ENCODE assay signal across 9 cellular contexts in the genomic region with DNA sequence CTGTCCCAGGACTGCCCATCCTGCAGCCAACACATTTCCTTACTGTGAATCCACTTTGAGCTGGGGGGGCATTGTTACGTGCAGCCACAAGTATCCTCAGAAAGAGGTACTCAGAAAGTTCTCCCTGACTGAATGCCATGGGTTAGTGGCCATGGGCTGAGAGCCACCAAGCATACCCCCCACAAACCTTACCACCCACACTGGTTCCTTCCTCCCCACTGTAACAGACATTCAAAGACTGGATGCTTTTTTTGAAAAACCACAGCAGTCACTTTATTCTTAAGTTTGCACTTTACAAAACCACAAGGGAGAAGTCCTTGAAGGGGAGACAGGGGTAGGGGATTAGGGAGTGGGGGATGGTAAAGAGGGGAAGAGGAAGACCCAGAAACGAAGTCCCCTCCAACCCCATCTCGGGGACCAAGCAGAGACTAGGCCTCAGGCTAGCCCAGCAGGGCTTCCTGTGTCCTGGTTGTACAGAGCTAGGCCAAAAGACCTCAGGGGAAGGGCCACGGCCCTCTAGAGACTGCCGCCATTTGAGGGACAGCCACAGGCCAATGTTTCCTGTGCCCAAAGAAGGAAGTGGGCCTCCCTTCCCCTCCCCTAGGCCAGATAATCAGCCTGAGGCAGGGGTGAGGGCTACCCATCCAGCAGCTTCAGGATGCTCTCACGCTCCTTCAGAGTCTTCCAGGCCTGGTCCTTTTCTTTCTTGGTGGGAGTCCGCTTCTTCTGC.
DNase-seq lines count a peak whose midpoint lies in the region; ATAC-seq and TF ChIP-seq lines count a peak whose summit lies in the region.
"Had no signal": no experiment of that assay in that cellular context is flagged by ENCODE, and none has a peak within 500 bp of the region (broad histone marks: within the 10 kb centered on the region; RNA-seq: fewer than 3 reads in every experiment).

No MANE protein-coding gene starts in this region.

- no peaks in the 10 kb centered on the region for H3K27me3 ChIP-seq in GM06990 (replicated peaks; ENCODE audit: control insufficient read depth, insufficient read depth, low read length)
- H3K27me3 ChIP-seq: body of pancreas had no signal

- DNase-seq in GM06990 (ENCODE audit: extremely low read depth, insufficient read length) (peak; percentile 69), NOMO-1 treated with dmso at 0.1 percent for 144 hours (lab: John Stamatoyannopoulos, UW; ENCODE audit: unreplicated experiment) (peak; percentile 92), astrocyte of the hippocampus (ENCODE audit: low read depth, low spot score) (peak; percentile 54), DMS53 treated with DMSO at 0.1 percent for 48 hours (lab: John Stamatoyannopoulos, UW; ENCODE audit: unreplicated experiment) (no peak), NCI-H2107 (lab: John Stamatoyannopoulos, UW) (no peak)
- peak; percentile 70 for DNase-seq in stimulated activated CD8-positive, alpha-beta memory T cell treated with anti-CD3 and anti-CD28 coated beads, Interleukin-4, amount 100 ng/mL, for 48 hours

- peaks cover 13% of the 10 kb centered on the region for H3K36me3 ChIP-seq in GM06990 (ENCODE audit: control insufficient read depth, insufficient read depth, low read length)

- ATAC-seq in GM21529 (IDR thresholded peaks at IDR 0.05; ENCODE audit: unreplicated experiment): peak; percentile 55
- no peak for ATAC-seq in HG03439 (IDR thresholded peaks at IDR 0.05; ENCODE audit: unreplicated experiment)
- ATAC-seq: body of pancreas had no signal

- no peak for TF ChIP-seq CTCF in GM06990 (IDR thresholded peaks at IDR 0.05; ENCODE audit: insufficient read depth, low read length, poor library complexity, severe bottlenecking)

- no peak overlapping the region for H3K4me3 ChIP-seq in GM06990 (replicated peaks; ENCODE audit: low read depth, low read length)
- H3K4me3 ChIP-seq: body of pancreas had no signal

Comparison
In these comparisons a context has a peak if more than half of its experiments do, and no peak if none do; other contexts are left out.
1. DNase-seq: peak in GM06990 (single experiment), NOMO-1 treated with dmso at 0.1 percent for 144 hours (single experiment), astrocyte of the hippocampus (single experiment) and stimulated activated CD8-positive, alpha-beta memory T cell treated with anti-CD3 and anti-CD28 coated beads, Interleukin-4, amount 100 ng/mL, for 48 hours (single experiment); none in DMS53 treated with DMSO at 0.1 percent for 48 hours (single experiment) and NCI-H2107 (single experiment).